8 cellular contexts compared by ENCODE assay signal in the genomic region with DNA sequence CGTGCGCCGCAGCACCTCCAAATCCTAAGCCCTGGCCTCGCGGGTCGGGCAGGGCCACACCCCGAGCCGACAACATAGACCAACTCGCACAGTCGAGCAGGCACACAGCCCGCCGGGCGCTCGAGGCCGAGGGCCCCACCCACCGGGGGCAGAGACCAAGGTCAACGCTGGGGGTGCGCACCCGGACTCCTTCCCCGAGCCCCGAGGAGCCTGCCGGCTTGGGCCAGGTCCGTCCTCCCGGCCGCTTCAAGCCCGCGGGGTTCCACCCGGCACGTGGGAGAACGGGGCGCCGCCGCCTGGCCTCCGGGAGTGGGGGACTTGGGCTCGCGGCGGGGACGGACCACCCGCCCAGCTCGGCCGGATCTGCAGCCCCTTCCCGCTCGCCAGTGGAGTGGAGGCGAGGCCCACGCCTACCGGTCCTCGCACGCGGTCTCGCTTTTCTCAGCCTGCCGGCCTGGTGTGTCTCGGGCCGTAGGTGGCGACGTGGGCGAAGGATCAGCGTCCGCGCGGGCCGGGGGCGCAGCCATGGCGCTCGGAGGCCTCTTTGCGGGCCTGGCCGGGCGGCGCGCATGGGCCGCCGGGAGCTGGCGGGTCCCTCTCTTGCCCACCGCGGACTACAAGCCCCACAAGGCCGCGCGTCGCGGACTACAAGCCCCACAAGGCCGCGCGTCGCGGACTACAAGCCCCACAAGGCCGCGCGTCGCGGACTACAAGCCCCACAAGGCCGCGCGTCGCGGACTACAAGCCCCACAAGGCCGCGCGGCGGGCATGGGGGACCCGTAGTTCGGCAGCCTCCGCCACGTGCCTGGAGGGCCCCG. TPM values are rescaled to one million over a fixed set of nuclear protein-coding genes. Genes with fewer than 3 reads are reported as not detected.
DNase-seq lines count a peak whose midpoint lies in the region; ATAC-seq lines count a peak whose summit lies in the region.

UCKL1 (minus strand) TSS at position 571 of the 818 bp plus-strand sequence; CDS start at position 527, 44 bp downstream.

- DNase-seq in C1 segment of cervical spinal cord (lab: John Stamatoyannopoulos, UW) (peak in 13 of 14 donors; percentile 44 to 88 (median 80)), GM19238 (ENCODE audit: insufficient read length, low spot score) (peak; percentile 96), NCI-H82 treated with DMSO at 0.1 percent for 48 hours (lab: John Stamatoyannopoulos, UW; ENCODE audit: unreplicated experiment) (peak; percentile 45), mesenteric fat pad (ENCODE audit: low spot score) (peak; percentile 94)
- peak; percentile 78 to 85 for DNase-seq in activated CD8-positive, alpha-beta memory T cell treated with anti-CD3 and anti-CD28 coated beads for 4 hours (ENCODE audit: low read depth in 2 of 2)
- peak; percentile 70 for DNase-seq in stimulated activated CD8-positive, alpha-beta memory T cell treated with anti-CD3 and anti-CD28 coated beads, Interleukin-15, amount 100 ng/mL, for 1 hour (ENCODE audit: low read depth)

- H3K36me3 ChIP-seq in endocrine pancreas (ENCODE audit: control insufficient read depth, insufficient read depth, low read length) = no peaks in the 10 kb centered on the region

- peak within 1 kb of the TSS; percentile 60 for H3K9ac ChIP-seq in endocrine pancreas (ENCODE audit: control insufficient read depth, insufficient read depth, low read length)

- H3K4me1 ChIP-seq in endocrine pancreas (ENCODE audit: control insufficient read depth, insufficient read depth, low read length) = no peaks in the 10 kb centered on the region

- no peaks in the 10 kb centered on the region for H3K9me3 ChIP-seq in endocrine pancreas (ENCODE audit: control insufficient read depth, low read length)

- peak; percentile 72 for ATAC-seq in HG03439 (IDR thresholded peaks at IDR 0.05; ENCODE audit: unreplicated experiment)

- H3K4me3 ChIP-seq in endocrine pancreas (ENCODE audit: control insufficient read depth, insufficient read depth, low read length) = no peak within 1 kb of the TSS

- no peaks in the 10 kb centered on the region for H3K27me3 ChIP-seq in endocrine pancreas (ENCODE audit: control insufficient read depth, insufficient read depth, low read length)

RNA-seq across cellular contexts. Expression of gene UCKL1, which starts in this region (rescaled TPM):
- total RNA-seq in mesenteric fat pad = 36.0 TPM

Comparison
In these comparisons a context has a peak if more than half of its experiments do, and no peak if none do; other contexts are left out.
1. DNase-seq: peak in every context shown above with its lines; median percentile 96 in GM19238; 94 in mesenteric fat pad; 82 in activated CD8-positive, alpha-beta memory T cell treated with anti-CD3 and anti-CD28 coated beads for 4 hours; 80 in C1 segment of cervical spinal cord; 70 in stimulated activated CD8-positive, alpha-beta memory T cell treated with anti-CD3 and anti-CD28 coated beads, Interleukin-15, amount 100 ng/mL, for 1 hour; 45 in NCI-H82 treated with DMSO at 0.1 percent for 48 hours.